In the genomic region with DNA sequence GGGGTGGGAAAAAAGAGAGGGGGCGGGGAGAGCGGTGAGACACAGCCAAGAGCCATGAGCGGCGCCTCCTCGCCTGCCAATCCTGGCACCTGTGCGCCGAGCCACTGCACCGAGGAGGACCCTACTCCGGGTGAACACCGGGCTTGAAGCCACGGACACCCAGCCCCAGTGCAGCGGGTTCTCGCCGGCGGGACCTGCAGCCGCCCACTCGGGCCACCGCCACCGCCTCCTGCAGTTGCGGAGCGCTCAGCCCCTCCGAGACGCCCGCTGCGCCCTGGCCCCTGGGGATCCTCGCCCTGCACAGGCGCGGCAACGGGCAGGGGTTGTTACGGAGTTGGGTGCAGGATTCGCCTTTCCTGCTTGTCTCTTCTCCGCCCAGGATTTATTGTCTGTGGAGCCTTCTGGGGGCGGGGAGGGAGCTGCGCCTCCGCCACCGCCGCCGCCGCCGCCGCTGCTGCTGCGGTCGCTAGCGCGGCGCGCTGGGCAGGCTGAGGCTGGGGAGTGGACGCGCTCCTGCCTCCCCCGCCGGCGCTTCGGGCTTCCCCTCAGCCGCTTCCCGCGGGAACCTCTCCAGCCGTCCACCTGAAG, we compare ENCODE assay signal across 8 cellular contexts. TPM values are rescaled to one million over a fixed set of nuclear protein-coding genes. Genes with fewer than 3 reads are reported as not detected.
A peak's percentile ranks its signal among the peaks of the same experiment; 100 is the strongest.
DNase-seq lines count a peak whose midpoint lies in the region; ATAC-seq and TF ChIP-seq lines count a peak whose summit lies in the region.

A gene (plus strand): TSS at position 76 of the 588 bp plus-strand sequence. CDS start 718 bp downstream, outside the sequence.

- H3K36me3 ChIP-seq in NT2/D1 (ENCODE audit: insufficient read depth, insufficient read length, low read length) (no peaks in the 10 kb centered on the region), left lung (no peaks in the 10 kb centered on the region)

- H3K4me1 Mint-ChIP-seq in HFFc6 (ENCODE audit: low read depth), result peaks cover 6% of the 10 kb centered on the region; the same call in 1 of the 2 replicates
- H3K4me1 Mint-ChIP-seq in dendritic cell treated with granulocyte-macrophage colony-stimulating factor and Interleukin-4, amounts not matched to agents 40 ng/mL and 50 ng/mL, for 4 days (ENCODE audit: low read depth), result peaks cover 31% of the 10 kb centered on the region

- no peak within 1 kb of the TSS for H3K27ac Mint-ChIP-seq in HFFc6
- H3K27ac Mint-ChIP-seq in dendritic cell treated with granulocyte-macrophage colony-stimulating factor and Interleukin-4, amounts not matched to agents 40 ng/mL and 50 ng/mL, for 4 days, result no peak within 1 kb of the TSS

- in situ Hi-C loops in Caki2 (cut with HindIII; ENCODE audit: low pct_unique_long_range_greater_than_20kb, low sequenced_read_pairs), result no loop called here

- H3K4me3 ChIP-seq in NT2/D1 (ENCODE audit: insufficient read length, low read depth) (peak within 1 kb of the TSS; percentile 73), left lung (peak within 1 kb of the TSS; percentile 30 to 31)

- peaks cover 70% of the 10 kb centered on the region for H3K27me3 ChIP-seq in NT2/D1 (ENCODE audit: insufficient read depth, insufficient read length)
- peaks cover 33 to 72% of the 10 kb centered on the region in 2 donors for H3K27me3 ChIP-seq in left lung

- intact Hi-C loops in dendritic cell treated with granulocyte-macrophage colony-stimulating factor and Interleukin-4, amounts not matched to agents 40 ng/mL and 50 ng/mL, for 4 days (cut with micrococcal nuclease), result no loop called here
- intact Hi-C loops in left lung (cut with DNase I), result no loop called here

- H3K27me3 Mint-ChIP-seq in HFFc6 (ENCODE audit: insufficient read depth), result peaks cover 8% of the 10 kb centered on the region
- peaks cover 51% of the 10 kb centered on the region for H3K27me3 Mint-ChIP-seq in dendritic cell treated with granulocyte-macrophage colony-stimulating factor and Interleukin-4, amounts not matched to agents 40 ng/mL and 50 ng/mL, for 4 days

- peak within 1 kb of the TSS; percentile 57 for H3K4me3 Mint-ChIP-seq in HFFc6
- H3K4me3 Mint-ChIP-seq in dendritic cell treated with granulocyte-macrophage colony-stimulating factor and Interleukin-4, amounts not matched to agents 40 ng/mL and 50 ng/mL, for 4 days, result peak within 1 kb of the TSS; percentile 73

- TF ChIP-seq CTCF in HFFc6 (IDR thresholded peaks at IDR 0.05) (no peak), left lung (IDR thresholded peaks at IDR 0.05) (no peak)

- ATAC-seq in left lung, result peak; percentile 49

- peaks cover 8% of the 10 kb centered on the region for H3K9me3 Mint-ChIP-seq in HFFc6
- H3K9me3 Mint-ChIP-seq in dendritic cell treated with granulocyte-macrophage colony-stimulating factor and Interleukin-4, amounts not matched to agents 40 ng/mL and 50 ng/mL, for 4 days, result no peaks in the 10 kb centered on the region

- no peaks in the 10 kb centered on the region for H3K36me3 Mint-ChIP-seq in HFFc6 (ENCODE audit: low read depth)
- no peaks in the 10 kb centered on the region for H3K36me3 Mint-ChIP-seq in dendritic cell treated with granulocyte-macrophage colony-stimulating factor and Interleukin-4, amounts not matched to agents 40 ng/mL and 50 ng/mL, for 4 days (ENCODE audit: low read depth)

- H3K27ac ChIP-seq in left lung (no peak within 1 kb of the TSS), substantia nigra (ENCODE audit: low read depth, low read length, poor library complexity, severe bottlenecking) (peak within 1 kb of the TSS; percentile 56)

- H3K9me3 ChIP-seq in NT2/D1 (ENCODE audit: insufficient read depth, low read length) (peaks cover 5% of the 10 kb centered on the region; the same call in 1 of the 2 replicates), left lung (no peaks in the 10 kb centered on the region)

- DNase-seq in Caki2 (ENCODE audit: low read depth) (peak; percentile 19), HFFc6 (no peak), NT2/D1 (ENCODE audit: low read depth, low spot score) (peak; percentile 32), left lung (peak in 1 of 2 donors; percentile 79), substantia nigra (lab: John Stamatoyannopoulos, UW) (peak in 9 of 49 donors; percentile 11 to 55 (median 27)), ureter (ENCODE audit: low spot score) (no peak), RKO (ENCODE audit: low spot score) (no peak)

- H3K9ac ChIP-seq in NT2/D1 (ENCODE audit: insufficient read length, low read depth), result peak within 1 kb of the TSS; percentile 64

- H3K4me1 ChIP-seq in NT2/D1 (ENCODE audit: insufficient read depth, insufficient read length) (peaks cover 4% of the 10 kb centered on the region), left lung (peaks cover 0 to 22% of the 10 kb centered on the region in 2 donors)

RNA-seq across cellular contexts. Expression of the gene that starts here (rescaled TPM):
- not detected in 2 replicates for total RNA-seq in Caki2 (2014; rRNA removed; shearing (Covaris generic); ENCODE audit: low replicate concordance)
- total RNA-seq in HFFc6 (2021; fragmentation: NEBNext Ultra II Directional; extraction: Animal tissue kit (Norgen Biotek cat#: 25700)), result under 1 TPM; 0.09 to 0.33 (median 0.23) TPM
- not detected for total RNA-seq in left lung
- total RNA-seq in ureter, result 2.4 TPM

Comparison
In these comparisons a context has a peak if more than half of its experiments do, and no peak if none do; other contexts are left out.
1. Peak in DNase-seq in Caki2; RNA of the gene not detected or under 1 TPM.
2. Peak in ATAC-seq and H3K4me3 ChIP-seq in left lung; RNA of the gene not detected or under 1 TPM.